ENCODE assay signal across 8 cellular contexts in genomic region chr18:23137093-23137640, GRCh38. TPM values are rescaled to one million over a fixed set of nuclear protein-coding genes. Genes with fewer than 3 reads are reported as not detected.
DNase-seq lines count a peak whose midpoint lies in the region; ATAC-seq, FAIRE-seq and TF ChIP-seq lines count a peak whose summit lies in the region.

No MANE protein-coding gene starts in this region.

- H3K36me3 ChIP-seq in BLaER1 treated with 17β-estradiol and CSF1 and Interleukin-3, amounts not matched to agents 10 nM and 100 nM = peaks cover 0 to 28% (median 0%) of the 10 kb centered on the region in 11 experiments; a peak in 2 of 22 replicates
- peaks cover 13% of the 10 kb centered on the region; the same call in 1 of the 2 replicates for H3K36me3 ChIP-seq in HUES48 (ENCODE audit: control insufficient read depth, insufficient read depth, low read length)

- H3K4me1 Mint-ChIP-seq in naive B cell = peaks cover 21 to 24% (median 23%) of the 10 kb centered on the region in 3 donors

- H3K4me3 ChIP-seq in BLaER1 treated with 17β-estradiol and CSF1 and Interleukin-3, amounts not matched to agents 10 nM and 100 nM = peak overlapping the region; percentile 66 to 88 (median 79)
- H3K4me3 ChIP-seq in HUES48 (ENCODE audit: low read depth, low read length) (peak overlapping the region; percentile 84), cardiac fibroblast (replicated peaks in 1 of 2; ENCODE audit: low read depth in 2 of 2, low read length in 2 of 2) (peak overlapping the region; percentile 62 to 70)

- H3K36me3 Mint-ChIP-seq in naive B cell = no peaks in the 10 kb centered on the region

- H3K4me1 ChIP-seq in BLaER1 treated with 17β-estradiol and CSF1 and Interleukin-3, amounts not matched to agents 10 nM and 100 nM = peaks cover 41 to 59% (median 44%) of the 10 kb centered on the region in 10 experiments
- peaks cover 43% of the 10 kb centered on the region for H3K4me1 ChIP-seq in HUES48 (ENCODE audit: control insufficient read depth, insufficient read depth, low read length)

- peak overlapping the region; percentile 90 to 99 (median 96) for H3K4me2 ChIP-seq in BLaER1 treated with 17β-estradiol and CSF1 and Interleukin-3, amounts not matched to agents 10 nM and 100 nM

- peak overlapping the region; percentile 70 to 91 (median 83); a peak in 20 of 22 replicates for H3K9ac ChIP-seq in BLaER1 treated with 17β-estradiol and CSF1 and Interleukin-3, amounts not matched to agents 10 nM and 100 nM
- peak overlapping the region; percentile 79 for H3K9ac ChIP-seq in HUES48 (ENCODE audit: low read depth, low read length)

- H3K9me3 Mint-ChIP-seq in naive B cell = no peaks in the 10 kb centered on the region

- H4K20me1 ChIP-seq in BLaER1 treated with 17β-estradiol and CSF1 and Interleukin-3, amounts not matched to agents 10 nM and 100 nM = peaks cover 0 to 53% (median 18%) of the 10 kb centered on the region in 11 experiments; a peak in 11 of 22 replicates

- H3K9me3 ChIP-seq in BLaER1 treated with 17β-estradiol and CSF1 and Interleukin-3, amounts not matched to agents 10 nM and 100 nM (replicated peaks in 1 of 11) = no peaks in the 10 kb centered on the region
- no peaks in the 10 kb centered on the region for H3K9me3 ChIP-seq in HUES48 (ENCODE audit: control insufficient read depth, insufficient read depth, low read length)

- H3K4me3 Mint-ChIP-seq in naive B cell = peak overlapping the region; percentile 57 to 90 (median 78)

- H3K27ac Mint-ChIP-seq in naive B cell = peak overlapping the region in 3 of 6 donors; percentile 2 to 84 (median 39)

- in situ Hi-C loops in GM13976 (cut with MboI; ENCODE audit: low sequenced_read_pairs, unreplicated experiment) = no loop called here

- H3K27me3 Mint-ChIP-seq in naive B cell = peaks cover 26 to 54% (median 32%) of the 10 kb centered on the region in 3 donors

- FAIRE-seq in HTR-8/SVneo (lab: Jason Lieb, UNC) = no peak

- DNase-seq in cardiac fibroblast (ENCODE audit: low read depth in 2 of 2) (peak; percentile 27 to 52), naive B cell (no peak), GM13976 (ENCODE audit: low spot score) (no peak), activated gamma-delta T cell treated with Interleukin-2 at 50 U/mL for 16 hours (no peak), HTR-8/SVneo (ENCODE audit: insufficient read length, low spot score) (no peak)
- no peak for DNase-seq in stimulated activated CD4-positive, alpha-beta T cell treated with anti-CD3 and anti-CD28 coated beads, Interleukin-4, amount 100 ng/mL, for 4 hours

- H3K27ac ChIP-seq in BLaER1 treated with 17β-estradiol and CSF1 and Interleukin-3, amounts not matched to agents 10 nM and 100 nM = peak overlapping the region in 8 of 11 experiments; percentile 73 to 86 (median 80); a peak in 8 of 22 replicates
- no peak overlapping the region for H3K27ac ChIP-seq in HUES48 (ENCODE audit: low read depth, low read length)

- ATAC-seq in naive B cell (ENCODE audit: low read depth in 2 of 2) = no peak

- peaks cover 57 to 69% (median 62%) of the 10 kb centered on the region in 11 experiments for H3K27me3 ChIP-seq in BLaER1 treated with 17β-estradiol and CSF1 and Interleukin-3, amounts not matched to agents 10 nM and 100 nM
- peaks cover 4% of the 10 kb centered on the region for H3K27me3 ChIP-seq in HUES48 (ENCODE audit: control insufficient read depth, insufficient read depth, low read length)

- TF ChIP-seq CTCF in cardiac fibroblast (IDR thresholded peaks at IDR 0.05; ENCODE audit: low read depth, low read length) = no peak
- no peak for TF ChIP-seq CTCF in GM13976 (IDR thresholded peaks at IDR 0.05; ENCODE audit: borderline replicate concordance, control extremely low read depth, extremely low read depth, insufficient read depth, missing control alignments)

RNA-seq across cellular contexts. Expression of gene CABLES1, which starts 1.9 kb away (rescaled TPM):
- polyA plus RNA-seq in naive B cell (ENCODE audit: low read depth in 6 of 6) = under 1 TPM in 4 of 6 donors, not detected in 2; 0.10 to 0.63 (median 0.21) TPM

Comparison
In these comparisons a context has a peak if more than half of its experiments do, and no peak if none do; other contexts are left out.
1. DNase-seq: peak in cardiac fibroblast (2 of 2); none in naive B cell (single experiment), GM13976 (single experiment), activated gamma-delta T cell treated with Interleukin-2 at 50 U/mL for 16 hours (single experiment), stimulated activated CD4-positive, alpha-beta T cell treated with anti-CD3 and anti-CD28 coated beads, Interleukin-4, amount 100 ng/mL, for 4 hours (0 of 2) and HTR-8/SVneo (single experiment).
2. Peak in every context shown above with its lines, with median percentiles within 50 percentile points of each other: H3K4me3 ChIP-seq.